ENCODE assay signal across 1 cellular context in genomic region chr2:240178564-240178963, GRCh38.
TF ChIP-seq lines count a peak whose summit lies in the region.

No MANE protein-coding gene starts in this region.

TF ChIP-seq in HepG2, 621 proteins besides CTCF, POLR2A, EP300 and RAD21:
- TF ChIP-seq ZNF224 (CRISPR knock-in tag; IDR thresholded peaks at IDR 0.05) (no peak), ZNF782 (CRISPR knock-in tag; IDR thresholded peaks at IDR 0.05; ENCODE audit: borderline replicate concordance) (no peak), ZNF574 (CRISPR knock-in tag; IDR thresholded peaks at IDR 0.05) (no peak), GPN1 (CRISPR knock-in tag; IDR thresholded peaks at IDR 0.05; ENCODE audit: borderline replicate concordance) (no peak), ZNF589 (CRISPR knock-in tag; conservative IDR thresholded peaks at IDR 0.05) (no peak), NFKB2 (CRISPR knock-in tag; IDR thresholded peaks at IDR 0.05; ENCODE audit: borderline replicate concordance) (no peak), ZFP41 (CRISPR knock-in tag; IDR thresholded peaks at IDR 0.05; ENCODE audit: borderline replicate concordance) (no peak), PPARG (CRISPR knock-in tag; conservative IDR thresholded peaks at IDR 0.05) (no peak), JDP2 (CRISPR knock-in tag; IDR thresholded peaks at IDR 0.05; ENCODE audit: borderline replicate concordance) (no peak), NRL (CRISPR knock-in tag; IDR thresholded peaks at IDR 0.05; ENCODE audit: borderline replicate concordance) (no peak), GFI1 (CRISPR knock-in tag; IDR thresholded peaks at IDR 0.05; ENCODE audit: borderline replicate concordance) (no peak)
